In genomic region chr1:112388436-112388835, GRCh38 we compare ENCODE assay signal across 1 cellular context.
TF ChIP-seq lines count a peak whose summit lies in the region.

No MANE protein-coding gene starts in this region.

TF ChIP-seq in HepG2, 621 proteins besides CTCF, POLR2A, EP300 and RAD21:
- TF ChIP-seq KDM5B (CRISPR knock-in tag; IDR thresholded peaks at IDR 0.05; ENCODE audit: borderline replicate concordance) (no peak), STAG1 (CRISPR knock-in tag; IDR thresholded peaks at IDR 0.05) (no peak), RCOR2 (CRISPR knock-in tag; IDR thresholded peaks at IDR 0.05) (no peak), ZNF235 (CRISPR knock-in tag; IDR thresholded peaks at IDR 0.05; ENCODE audit: borderline replicate concordance) (no peak), ZNF280B (CRISPR knock-in tag; IDR thresholded peaks at IDR 0.05; ENCODE audit: borderline replicate concordance) (no peak), ZNF510 (CRISPR knock-in tag; IDR thresholded peaks at IDR 0.05; ENCODE audit: low read depth) (no peak), HES4 (CRISPR knock-in tag; IDR thresholded peaks at IDR 0.05; ENCODE audit: borderline replicate concordance) (no peak), REL (CRISPR knock-in tag; conservative IDR thresholded peaks at IDR 0.05) (no peak), ZNF670 (CRISPR knock-in tag; IDR thresholded peaks at IDR 0.05; ENCODE audit: borderline replicate concordance) (no peak), KLF15 (CRISPR knock-in tag; IDR thresholded peaks at IDR 0.05; ENCODE audit: borderline replicate concordance) (no peak), ZMYM3 (CRISPR knock-in tag; IDR thresholded peaks at IDR 0.05) (no peak), MXD4 (CRISPR knock-in tag; IDR thresholded peaks at IDR 0.05) (no peak), ZNF891 (CRISPR knock-in tag; IDR thresholded peaks at IDR 0.05) (no peak), EHMT2 (IDR thresholded peaks at IDR 0.05; ENCODE audit: borderline replicate concordance, low read depth, low read length) (no peak), ZNF839 (CRISPR knock-in tag; IDR thresholded peaks at IDR 0.05; ENCODE audit: borderline replicate concordance) (no peak), SRSF1 (optimal IDR thresholded peaks at IDR 0.05; ENCODE audit: low read depth, low read length) (no peak), GRHL1 (CRISPR knock-in tag; conservative IDR thresholded peaks at IDR 0.05) (no peak)
